In the genomic region with DNA sequence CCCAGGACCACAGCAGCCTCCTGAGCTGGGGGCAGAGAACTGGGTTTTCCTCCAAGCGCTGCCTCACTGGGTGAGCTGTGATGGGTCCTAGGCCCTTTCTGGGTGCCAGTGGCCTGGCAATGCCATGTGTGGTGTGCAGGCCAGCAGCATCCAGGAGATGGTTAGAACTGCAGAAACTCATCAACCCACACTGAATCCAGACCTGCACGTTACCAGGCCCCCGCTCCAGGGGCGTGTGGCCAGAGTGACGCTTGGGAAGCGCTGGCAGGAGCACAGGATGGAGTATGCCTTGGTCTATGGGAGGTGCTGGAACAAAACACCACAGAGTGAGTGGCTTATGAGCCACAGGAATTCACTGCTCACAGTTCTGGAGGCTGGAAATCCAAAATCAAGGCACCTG, we compare ENCODE assay signal across 1 cellular context.
TF ChIP-seq lines count a peak whose summit lies in the region.

No MANE protein-coding gene starts in this region.

TF ChIP-seq in IMR-90, 13 proteins besides CTCF, POLR2A, EP300 and RAD21:
- TF ChIP-seq BHLHE40 (IDR thresholded peaks at IDR 0.05; ENCODE audit: low read depth, low read length) (no peak), MAZ (IDR thresholded peaks at IDR 0.05; ENCODE audit: borderline replicate concordance, low read depth, low read length) (no peak), CHD1 (IDR thresholded peaks at IDR 0.05; ENCODE audit: low read depth, low read length) (no peak), FOS (IDR thresholded peaks at IDR 0.05; ENCODE audit: low read depth, low read length) (no peak), NFE2L2 (IDR thresholded peaks at IDR 0.05; ENCODE audit: low read depth, low read length) (no peak), SMC3 (IDR thresholded peaks at IDR 0.05; ENCODE audit: low read depth, low read length) (no peak), MXI1 (IDR thresholded peaks at IDR 0.05; ENCODE audit: borderline replicate concordance, low read depth, low read length) (no peak), CEBPB (IDR thresholded peaks at IDR 0.05; ENCODE audit: low read depth, low read length) (no peak), RFX5 (IDR thresholded peaks at IDR 0.05; ENCODE audit: low read depth, low read length) (no peak), MAFK (IDR thresholded peaks at IDR 0.05; ENCODE audit: low read depth, low read length) (no peak), RCOR1 (IDR thresholded peaks at IDR 0.05; ENCODE audit: insufficient replicate concordance, low read length) (no peak)
- TF ChIP-seq, protein P1, sequence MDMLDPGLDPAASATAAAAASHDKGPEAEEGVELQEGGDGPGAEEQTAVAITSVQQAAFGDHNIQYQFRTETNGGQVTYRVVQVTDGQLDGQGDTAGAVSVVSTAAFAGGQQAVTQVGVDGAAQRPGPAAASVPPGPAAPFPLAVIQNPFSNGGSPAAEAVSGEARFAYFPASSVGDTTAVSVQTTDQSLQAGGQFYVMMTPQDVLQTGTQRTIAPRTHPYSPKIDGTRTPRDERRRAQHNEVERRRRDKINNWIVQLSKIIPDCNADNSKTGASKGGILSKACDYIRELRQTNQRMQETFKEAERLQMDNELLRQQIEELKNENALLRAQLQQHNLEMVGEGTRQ (IDR thresholded peaks at IDR 0.05; ENCODE audit: low read depth, low read length): no peak
- TF ChIP-seq, protein P2, sequence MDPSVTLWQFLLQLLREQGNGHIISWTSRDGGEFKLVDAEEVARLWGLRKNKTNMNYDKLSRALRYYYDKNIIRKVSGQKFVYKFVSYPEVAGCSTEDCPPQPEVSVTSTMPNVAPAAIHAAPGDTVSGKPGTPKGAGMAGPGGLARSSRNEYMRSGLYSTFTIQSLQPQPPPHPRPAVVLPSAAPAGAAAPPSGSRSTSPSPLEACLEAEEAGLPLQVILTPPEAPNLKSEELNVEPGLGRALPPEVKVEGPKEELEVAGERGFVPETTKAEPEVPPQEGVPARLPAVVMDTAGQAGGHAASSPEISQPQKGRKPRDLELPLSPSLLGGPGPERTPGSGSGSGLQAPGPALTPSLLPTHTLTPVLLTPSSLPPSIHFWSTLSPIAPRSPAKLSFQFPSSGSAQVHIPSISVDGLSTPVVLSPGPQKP (IDR thresholded peaks at IDR 0.05; ENCODE audit: borderline replicate concordance, low read depth, low read length): no peak
